Comparison of ENCODE assay signal across 7 cellular contexts in the genomic region with DNA sequence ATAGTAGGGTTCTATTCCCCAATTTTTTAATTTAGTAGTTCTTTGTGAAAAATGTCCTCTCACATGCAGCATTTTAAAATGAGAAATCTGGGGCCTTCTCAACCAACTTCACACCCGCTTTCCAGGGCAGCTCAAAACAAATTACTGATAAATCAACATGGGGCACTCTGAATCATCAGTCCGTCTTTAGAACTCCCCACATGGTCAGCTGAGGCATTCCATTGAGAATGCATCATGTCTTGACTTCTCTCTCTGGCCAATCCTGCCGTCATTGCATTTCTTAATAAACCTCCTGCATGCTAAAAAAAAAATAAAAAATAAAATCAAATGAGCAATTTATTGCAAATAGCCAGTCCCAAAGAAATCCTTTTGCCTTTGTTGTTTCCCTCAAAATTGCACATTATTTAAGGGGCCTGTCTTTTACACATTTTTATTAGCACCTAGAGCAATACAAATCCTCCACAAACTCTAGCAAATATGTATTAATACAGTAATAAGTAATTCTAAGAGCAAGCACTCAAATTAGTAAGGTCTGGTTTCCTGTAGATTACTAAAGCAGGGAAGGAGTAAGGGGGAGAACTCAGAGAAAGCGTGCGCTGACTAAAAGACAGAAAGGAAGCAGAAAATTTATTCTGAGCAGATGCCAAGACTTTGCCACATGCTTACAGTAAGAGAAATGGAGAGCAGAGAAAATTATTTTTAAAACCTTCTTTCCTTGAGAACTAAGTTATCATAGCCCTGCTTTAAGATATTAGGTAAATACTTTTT.
DNase-seq lines count a peak whose midpoint lies in the region; ATAC-seq and TF ChIP-seq lines count a peak whose summit lies in the region.

No MANE protein-coding gene starts in this region.

- peaks cover 0 to 35% (median 6%) of the 10 kb centered on the region in 4 donors for H3K4me1 ChIP-seq in tibial nerve

- no peaks in the 10 kb centered on the region for H3K9me3 ChIP-seq in tibial nerve

- H3K4me3 ChIP-seq in tibial nerve: no peak overlapping the region

- ATAC-seq in GM18870 (IDR thresholded peaks at IDR 0.05; ENCODE audit: unreplicated experiment) (peak; percentile 53), HG02678 (IDR thresholded peaks at IDR 0.05; ENCODE audit: unreplicated experiment) (peak; percentile 53), SK-N-SH treated with all-trans-retinoic acid at 6 μM for 48 hours (peak; percentile 85)

- in situ Hi-C loops in GM13976 (cut with MboI; ENCODE audit: low sequenced_read_pairs, unreplicated experiment): no loop called here

- H3K27me3 ChIP-seq in tibial nerve: no peaks in the 10 kb centered on the region

- DNase-seq in glomerular endothelial cell (ENCODE audit: extremely low read depth, low read depth, low spot score) (peak; percentile 78), tibial nerve (ENCODE audit: low spot score in 2 of 2) (peak; percentile 17 to 74), GM13976 (ENCODE audit: low spot score) (no peak), NCI-H69 (lab: John Stamatoyannopoulos, UW) (no peak)

- 27% methylated on average over 5 of the region's 5 CpGs for WGBS in tibial nerve, 2 donors

- TF ChIP-seq CTCF in tibial nerve (IDR thresholded peaks at IDR 0.05) (no peak), GM13976 (IDR thresholded peaks at IDR 0.05; ENCODE audit: borderline replicate concordance, control extremely low read depth, extremely low read depth, insufficient read depth, missing control alignments) (no peak)

- H3K36me3 ChIP-seq in tibial nerve: no peaks in the 10 kb centered on the region

- H3K27ac ChIP-seq in tibial nerve: peak overlapping the region in 3 of 4 donors; percentile 19 to 80 (median 77)

- TF ChIP-seq EP300 in tibial nerve (IDR thresholded peaks at IDR 0.05): peak in 1 of 2 donors; percentile 64

- TF ChIP-seq POLR2A in tibial nerve (IDR thresholded peaks at IDR 0.05): no peak

TF ChIP-seq in SK-N-SH treated with all-trans-retinoic acid at 6 μM for 48 hours, 23 proteins besides CTCF, POLR2A, EP300 and RAD21:
- no peak for TF ChIP-seq ZNF70 (CRISPR knock-in tag; IDR thresholded peaks at IDR 0.05)
- TF ChIP-seq ISL1 (CRISPR knock-in tag; IDR thresholded peaks at IDR 0.05): peak; percentile 61
- TF ChIP-seq BACH2 (CRISPR knock-in tag; IDR thresholded peaks at IDR 0.05; ENCODE audit: borderline replicate concordance): no peak
- TF ChIP-seq, protein P1, sequence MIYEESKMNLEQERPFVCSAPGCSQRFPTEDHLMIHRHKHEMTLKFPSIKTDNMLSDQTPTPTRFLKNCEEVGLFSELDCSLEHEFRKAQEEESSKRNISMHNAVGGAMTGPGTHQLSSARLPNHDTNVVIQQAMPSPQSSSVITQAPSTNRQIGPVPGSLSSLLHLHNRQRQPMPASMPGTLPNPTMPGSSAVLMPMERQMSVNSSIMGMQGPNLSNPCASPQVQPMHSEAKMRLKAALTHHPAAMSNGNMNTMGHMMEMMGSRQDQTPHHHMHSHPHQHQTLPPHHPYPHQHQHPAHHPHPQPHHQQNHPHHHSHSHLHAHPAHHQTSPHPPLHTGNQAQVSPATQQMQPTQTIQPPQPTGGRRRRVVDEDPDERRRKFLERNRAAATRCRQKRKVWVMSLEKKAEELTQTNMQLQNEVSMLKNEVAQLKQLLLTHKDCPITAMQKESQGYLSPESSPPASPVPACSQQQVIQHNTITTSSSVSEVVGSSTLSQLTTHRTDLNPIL (CRISPR knock-in tag; IDR thresholded peaks at IDR 0.05; ENCODE audit: low read depth): 0 out of 2 replicates have a peak, but pooled peaks have one; percentile 17
- TF ChIP-seq, protein P2, sequence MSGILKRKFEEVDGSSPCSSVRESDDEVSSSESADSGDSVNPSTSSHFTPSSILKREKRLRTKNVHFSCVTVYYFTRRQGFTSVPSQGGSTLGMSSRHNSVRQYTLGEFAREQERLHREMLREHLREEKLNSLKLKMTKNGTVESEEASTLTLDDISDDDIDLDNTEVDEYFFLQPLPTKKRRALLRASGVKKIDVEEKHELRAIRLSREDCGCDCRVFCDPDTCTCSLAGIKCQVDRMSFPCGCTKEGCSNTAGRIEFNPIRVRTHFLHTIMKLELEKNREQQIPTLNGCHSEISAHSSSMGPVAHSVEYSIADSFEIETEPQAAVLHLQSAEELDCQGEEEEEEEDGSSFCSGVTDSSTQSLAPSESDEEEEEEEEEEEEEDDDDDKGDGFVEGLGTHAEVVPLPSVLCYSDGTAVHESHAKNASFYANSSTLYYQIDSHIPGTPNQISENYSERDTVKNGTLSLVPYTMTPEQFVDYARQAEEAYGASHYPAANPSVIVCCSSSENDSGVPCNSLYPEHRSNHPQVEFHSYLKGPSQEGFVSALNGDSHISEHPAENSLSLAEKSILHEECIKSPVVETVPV (CRISPR knock-in tag; IDR thresholded peaks at IDR 0.05): no peak

Comparison
In these comparisons a context has a peak if more than half of its experiments do, and no peak if none do; other contexts are left out.
1. DNase-seq: peak in glomerular endothelial cell (single experiment) and tibial nerve (2 of 2); none in GM13976 (single experiment) and NCI-H69 (single experiment).
2. Peak in every context shown above with its lines, with median percentiles within 50 percentile points of each other: ATAC-seq.